Comparison of ENCODE assay signal across 8 cellular contexts in genomic region chr3:50568947-50569749, GRCh38. TPM values are rescaled to one million over a fixed set of nuclear protein-coding genes. Genes with fewer than 3 reads are reported as not detected.
A peak's percentile ranks its signal among the peaks of the same experiment; 100 is the strongest.
DNase-seq lines count a peak whose midpoint lies in the region; ATAC-seq and TF ChIP-seq lines count a peak whose summit lies in the region.

TSS of gene HEMK1 (plus strand) at chr3:50569522. CDS start at chr3:50571105, 1,583 bp downstream.

- H2AFZ ChIP-seq in trophoblast cell (ENCODE audit: insufficient read depth, low read length, poor library complexity), result peak within 1 kb of the TSS; percentile 98

- H3K9me3 ChIP-seq in cardiac muscle cell (ENCODE audit: low read depth), result no peaks in the 10 kb centered on the region
- no peaks in the 10 kb centered on the region for H3K9me3 ChIP-seq in trophoblast cell (ENCODE audit: insufficient read depth, low read depth, low read length)

- TF ChIP-seq CTCF in GM12865 (IDR thresholded peaks at IDR 0.05; ENCODE audit: insufficient read depth, low read depth, low read length, missing control alignments) (no peak), cardiac muscle cell (IDR thresholded peaks at IDR 0.05; ENCODE audit: low read depth, low read length) (no peak), type B pancreatic cell (conservative IDR thresholded peaks at IDR 0.05) (no peak)

- H2BK5ac ChIP-seq in trophoblast cell (ENCODE audit: low read depth, low read length, poor library complexity), result peak within 1 kb of the TSS; percentile 71

- peak; percentile 97 for DNase-seq in GM12865 (ENCODE audit: low read depth)
- DNase-seq in NCI-H1417 (lab: John Stamatoyannopoulos, UW), result peak; percentile 87 to 94 (median 94)
- DNase-seq in T-cell, result peak; percentile 74 to 94 (median 86)
- peak; percentile 97 for DNase-seq in cardiac muscle cell (ENCODE audit: low read depth in 1 of 2, low spot score in 1 of 2)
- DNase-seq in trophoblast cell, result peak; percentile 94 to 96
- peak; percentile 94 for DNase-seq in type B pancreatic cell (ENCODE audit: extremely low spot score, unreplicated experiment)

- no peaks in the 10 kb centered on the region for H3K9me3 Mint-ChIP-seq in T-cell
- no peaks in the 10 kb centered on the region for H3K9me3 Mint-ChIP-seq in type B pancreatic cell

- H3K4me3 Mint-ChIP-seq in T-cell, result peak within 1 kb of the TSS; percentile 84 to 93 (median 90)
- peak within 1 kb of the TSS; percentile 98 for H3K4me3 Mint-ChIP-seq in type B pancreatic cell

- H3K79me1 ChIP-seq in trophoblast cell (ENCODE audit: low read length), result peaks cover 8% of the 10 kb centered on the region

- H3K4ac ChIP-seq in trophoblast cell (ENCODE audit: low read depth, low read length), result peak within 1 kb of the TSS; percentile 66

- H3K9ac ChIP-seq in trophoblast cell (ENCODE audit: low read length), result peak within 1 kb of the TSS; percentile 82

- H3K4me3 ChIP-seq in GM12865 (ENCODE audit: low read depth, low read length) (peak within 1 kb of the TSS; percentile 96), cardiac muscle cell (peak within 1 kb of the TSS; percentile 72), trophoblast cell (ENCODE audit: low read depth, low read length) (peak within 1 kb of the TSS; percentile 81)

- H3K14ac ChIP-seq in trophoblast cell (ENCODE audit: low read length), result peak within 1 kb of the TSS; percentile 82

- H3K27me3 Mint-ChIP-seq in T-cell (no peaks in the 10 kb centered on the region), type B pancreatic cell (peaks cover 21% of the 10 kb centered on the region)

- no peaks in the 10 kb centered on the region for H3K79me2 ChIP-seq in trophoblast cell (ENCODE audit: control insufficient read depth, insufficient read depth, low read length, poor library complexity)

- H3K27ac Mint-ChIP-seq in T-cell (peak within 1 kb of the TSS; percentile 97 to 98), type B pancreatic cell (peak within 1 kb of the TSS; percentile 91)

- peak within 1 kb of the TSS; percentile 64 for H2AK5ac ChIP-seq in trophoblast cell (ENCODE audit: low read length)

- H4K12ac ChIP-seq in trophoblast cell (ENCODE audit: low read depth, low read length), result peak within 1 kb of the TSS; percentile 89

- no peaks in the 10 kb centered on the region for H3K36me3 ChIP-seq in cardiac muscle cell
- peaks cover 0 to 5% of the 10 kb centered on the region in 2 experiments for H3K36me3 ChIP-seq in trophoblast cell (ENCODE audit: control insufficient read depth in 1 of 2, insufficient read depth in 2 of 2, low read length in 2 of 2)

- H2BK12ac ChIP-seq in trophoblast cell (ENCODE audit: low read length), result no peak within 1 kb of the TSS

- H3K4me1 Mint-ChIP-seq in T-cell (peaks cover 62 to 76% (median 69%) of the 10 kb centered on the region in 3 donors), type B pancreatic cell (ENCODE audit: unreplicated experiment) (peaks cover 14% of the 10 kb centered on the region)

- WGBS in adipose tissue, 3 donors, result 0 to 1% (median 0%) methylated on average over 53 to 55 of the region's 55 CpGs
- no CpG with 5 or more reads among the region's 55 CpGs for WGBS in trophoblast cell (ENCODE audit: extremely low coverage, insufficient coverage, insufficient read length)

- no peak within 1 kb of the TSS for H3K23ac ChIP-seq in trophoblast cell (ENCODE audit: low read length)

- peak within 1 kb of the TSS; percentile 83 for H3K18ac ChIP-seq in trophoblast cell (ENCODE audit: low read length)

- no peaks in the 10 kb centered on the region for H3K36me3 Mint-ChIP-seq in T-cell
- H3K36me3 Mint-ChIP-seq in type B pancreatic cell, result no peaks in the 10 kb centered on the region

- H3K4me1 ChIP-seq in cardiac muscle cell (ENCODE audit: low read depth) (peaks cover 3% of the 10 kb centered on the region), trophoblast cell (ENCODE audit: control insufficient read depth in 1 of 2, insufficient read depth in 2 of 2, low read length in 2 of 2) (peaks cover 2 to 6% of the 10 kb centered on the region in 2 experiments)

- CTCF ChIA-PET in T-cell (lab: Charles Lee), result interaction anchor here (0.5 to 6.3 kb wide), 8 partner anchors 20 to 954 kb away, joined by 3 to 139 read pairs (median 6); partner anchors contain the start of genes CISH (in 2 of the 2) and MAPKAPK3 (in 1 of the 2)

- no peak within 1 kb of the TSS for H3K27ac ChIP-seq in adipose tissue (ENCODE audit: low read depth, low read length)
- peak within 1 kb of the TSS; percentile 45 for H3K27ac ChIP-seq in cardiac muscle cell
- H3K27ac ChIP-seq in trophoblast cell (ENCODE audit: low read depth, low read length), result peak within 1 kb of the TSS; percentile 60

- POLR2A ChIA-PET in T-cell (lab: Charles Lee), result interaction anchor here in 1 of 2 donors (0.6 to 0.9 kb wide), 2 partner anchors 42 to 96 kb away, joined by 3 read pairs; no protein-coding TSS in a partner anchor

- H3K27me3 ChIP-seq in cardiac muscle cell, result no peaks in the 10 kb centered on the region
- H3K27me3 ChIP-seq in trophoblast cell (ENCODE audit: insufficient read depth, low read length), result peaks cover 15% of the 10 kb centered on the region

- peak within 1 kb of the TSS; percentile 75 for H4K91ac ChIP-seq in trophoblast cell (ENCODE audit: low read depth, low read length)

- H2BK120ac ChIP-seq in trophoblast cell (ENCODE audit: insufficient read depth, low read length, poor library complexity), result peak within 1 kb of the TSS; percentile 81

- ATAC-seq in HG02759 (IDR thresholded peaks at IDR 0.05; ENCODE audit: unreplicated experiment) (peak; percentile 64), T-cell (replicated peaks in 1 of 4) (peak; percentile 58 to 69 (median 64))

- peak within 1 kb of the TSS; percentile 99 for H4K8ac ChIP-seq in trophoblast cell (ENCODE audit: low read depth, low read length)

- peak within 1 kb of the TSS; percentile 63 for H3K4me2 ChIP-seq in trophoblast cell (ENCODE audit: low read length)

RNA-seq across cellular contexts. Expression of gene HEMK1, which starts in this region (rescaled TPM):
- total RNA-seq in T-cell (10 to 100 TPM; 35.5 to 66.6 (median 42.0) TPM), cardiac muscle cell (13.8 and 23.3 TPM in 2 replicates), type B pancreatic cell (ENCODE audit: low replicate concordance) (20.2 and 29.9 TPM in 2 replicates)
- polyA plus RNA-seq in adipose tissue (10 to 100 TPM; 12.2 to 20.8 (median 12.6) TPM), cardiac muscle cell (33.9 and 37.4 TPM in 2 replicates)
- 10.6 and 11.1 TPM in 2 replicates for polyA plus RNA-seq in trophoblast cell (2013)
